ENCODE assay signal across 8 cellular contexts in genomic region chr16:58733248-58733670, GRCh38. TPM values are rescaled to one million over a fixed set of nuclear protein-coding genes. Genes with fewer than 3 reads are reported as not detected.
DNase-seq lines count a peak whose midpoint lies in the region; ATAC-seq lines count a peak whose summit lies in the region.

No MANE protein-coding gene starts in this region.

- H3K4me3 Mint-ChIP-seq in activated CD8-positive, alpha-beta memory T cell treated with anti-CD3 and anti-CD28 coated beads, Interleukin-2, amount 10 ng/mL, durations not matched to agents 7 days and 5 days, result peak overlapping the region; percentile 99
- H3K4me3 Mint-ChIP-seq in activated T-helper 17 cell treated with anti-CD3 and anti-CD28 coated beads, Interleukin-2, amount 50 U/mL, for 72 hours, result peak overlapping the region; percentile 98

- peak overlapping the region; percentile 88 for H3K27ac Mint-ChIP-seq in activated CD8-positive, alpha-beta memory T cell treated with anti-CD3 and anti-CD28 coated beads, Interleukin-2, amount 10 ng/mL, durations not matched to agents 7 days and 5 days
- H3K27ac Mint-ChIP-seq in activated T-helper 17 cell treated with anti-CD3 and anti-CD28 coated beads, Interleukin-2, amount 50 U/mL, for 72 hours, result peak overlapping the region; percentile 95

- H3K36me3 Mint-ChIP-seq in activated CD8-positive, alpha-beta memory T cell treated with anti-CD3 and anti-CD28 coated beads, Interleukin-2, amount 10 ng/mL, durations not matched to agents 7 days and 5 days, result peaks cover 17% of the 10 kb centered on the region
- peaks cover 39% of the 10 kb centered on the region for H3K36me3 Mint-ChIP-seq in activated T-helper 17 cell treated with anti-CD3 and anti-CD28 coated beads, Interleukin-2, amount 50 U/mL, for 72 hours (ENCODE audit: low read depth)

- intact Hi-C loops in left cardiac atrium (cut with DNase I), result loop anchor here in 1 of 2 donors (10.0 kb wide), 1 partner anchor 48 kb away; the partner anchor contains the start of gene SLC38A7

- no peak for ATAC-seq in activated CD8-positive, alpha-beta memory T cell treated with anti-CD3 and anti-CD28 coated beads, Interleukin-2, amount 10 ng/mL, durations not matched to agents 7 days and 5 days
- no peak for ATAC-seq in activated T-helper 17 cell treated with anti-CD3 and anti-CD28 coated beads, Interleukin-2, amount 50 U/mL, for 72 hours (replicated peaks)
- ATAC-seq in left cardiac atrium (peak; percentile 11 to 32), HG02852 (IDR thresholded peaks at IDR 0.05; ENCODE audit: unreplicated experiment) (no peak), GM19452 (IDR thresholded peaks at IDR 0.05; ENCODE audit: unreplicated experiment) (no peak)

- CTCF ChIA-PET in activated CD8-positive, alpha-beta memory T cell treated with anti-CD3 and anti-CD28 coated beads, Interleukin-2, amount 10 ng/mL, durations not matched to agents 7 days and 5 days (lab: Charles Lee), result interaction anchor here (1.1 to 1.7 kb wide), 4 partner anchors 9 to 234 kb away, joined by 3 to 11 read pairs (median 4); partner anchors contain the start of gene NDRG4

- DNase-seq in activated CD8-positive, alpha-beta memory T cell treated with anti-CD3 and anti-CD28 coated beads, Interleukin-2, amount 10 ng/mL, durations not matched to agents 7 days and 5 days, result peak; percentile 42
- DNase-seq in activated CD8-positive, alpha-beta memory T cell treated with anti-CD3 and anti-CD28 coated beads, Interleukin-2, amount 50 U/mL, for 4 hours, result no peak
- no peak for DNase-seq in left cardiac atrium
- peak; percentile 28 for DNase-seq in putamen (ENCODE audit: low spot score)
- DNase-seq in central memory CD4-positive, alpha-beta T cell, result no peak

- H3K27me3 Mint-ChIP-seq in activated CD8-positive, alpha-beta memory T cell treated with anti-CD3 and anti-CD28 coated beads, Interleukin-2, amount 10 ng/mL, durations not matched to agents 7 days and 5 days, result no peaks in the 10 kb centered on the region
- H3K27me3 Mint-ChIP-seq in activated T-helper 17 cell treated with anti-CD3 and anti-CD28 coated beads, Interleukin-2, amount 50 U/mL, for 72 hours, result no peaks in the 10 kb centered on the region

- no peaks in the 10 kb centered on the region for H3K9me3 Mint-ChIP-seq in activated CD8-positive, alpha-beta memory T cell treated with anti-CD3 and anti-CD28 coated beads, Interleukin-2, amount 10 ng/mL, durations not matched to agents 7 days and 5 days (ENCODE audit: low read depth)
- no peaks in the 10 kb centered on the region for H3K9me3 Mint-ChIP-seq in activated T-helper 17 cell treated with anti-CD3 and anti-CD28 coated beads, Interleukin-2, amount 50 U/mL, for 72 hours

- H3K4me1 Mint-ChIP-seq in activated CD8-positive, alpha-beta memory T cell treated with anti-CD3 and anti-CD28 coated beads, Interleukin-2, amount 10 ng/mL, durations not matched to agents 7 days and 5 days, result peaks cover 38% of the 10 kb centered on the region
- peaks cover 16% of the 10 kb centered on the region for H3K4me1 Mint-ChIP-seq in activated T-helper 17 cell treated with anti-CD3 and anti-CD28 coated beads, Interleukin-2, amount 50 U/mL, for 72 hours

RNA-seq across cellular contexts. Expression of gene GOT2, which starts 0.9 kb away (rescaled TPM):
- total RNA-seq in activated CD8-positive, alpha-beta memory T cell treated with anti-CD3 and anti-CD28 coated beads, Interleukin-2, amount 10 ng/mL, durations not matched to agents 7 days and 5 days, result 100 to 1,000 TPM in 1 of 2 experiments, 10 to 100 TPM in 1; 83.6 to 102 TPM
- total RNA-seq in activated T-helper 17 cell treated with anti-CD3 and anti-CD28 coated beads, Interleukin-2, amount 50 U/mL, for 72 hours, result 100 to 1,000 TPM in 1 of 2 donors, 10 to 100 TPM in 1; 70.7 to 126 TPM
- total RNA-seq in left cardiac atrium, result 100 to 1,000 TPM; 270 TPM

RNA-seq across cellular contexts. Expression of gene SLC38A7, which starts 48.7 kb away (rescaled TPM):
- 10 to 100 TPM; 10.4 to 12.3 TPM for total RNA-seq in activated CD8-positive, alpha-beta memory T cell treated with anti-CD3 and anti-CD28 coated beads, Interleukin-2, amount 10 ng/mL, durations not matched to agents 7 days and 5 days
- total RNA-seq in activated T-helper 17 cell treated with anti-CD3 and anti-CD28 coated beads, Interleukin-2, amount 50 U/mL, for 72 hours, result 1 to 10 TPM; 4.6 to 9.0 TPM
- total RNA-seq in left cardiac atrium, result 10 to 100 TPM; 20.8 to 21.4 TPM

Comparison
In these comparisons a context has a peak if more than half of its experiments do, and no peak if none do; other contexts are left out.
1. DNase-seq: peak in activated CD8-positive, alpha-beta memory T cell treated with anti-CD3 and anti-CD28 coated beads, Interleukin-2, amount 10 ng/mL, durations not matched to agents 7 days and 5 days (single experiment) and putamen (single experiment); none in activated CD8-positive, alpha-beta memory T cell treated with anti-CD3 and anti-CD28 coated beads, Interleukin-2, amount 50 U/mL, for 4 hours (single experiment), left cardiac atrium (single experiment) and central memory CD4-positive, alpha-beta T cell (single experiment).
2. ATAC-seq: peak in left cardiac atrium (2 of 2); none in activated CD8-positive, alpha-beta memory T cell treated with anti-CD3 and anti-CD28 coated beads, Interleukin-2, amount 10 ng/mL, durations not matched to agents 7 days and 5 days (single experiment), activated T-helper 17 cell treated with anti-CD3 and anti-CD28 coated beads, Interleukin-2, amount 50 U/mL, for 72 hours (single experiment), HG02852 (single experiment) and GM19452 (single experiment).